Comparison of ENCODE assay signal across 14 cellular contexts in the genomic region with DNA sequence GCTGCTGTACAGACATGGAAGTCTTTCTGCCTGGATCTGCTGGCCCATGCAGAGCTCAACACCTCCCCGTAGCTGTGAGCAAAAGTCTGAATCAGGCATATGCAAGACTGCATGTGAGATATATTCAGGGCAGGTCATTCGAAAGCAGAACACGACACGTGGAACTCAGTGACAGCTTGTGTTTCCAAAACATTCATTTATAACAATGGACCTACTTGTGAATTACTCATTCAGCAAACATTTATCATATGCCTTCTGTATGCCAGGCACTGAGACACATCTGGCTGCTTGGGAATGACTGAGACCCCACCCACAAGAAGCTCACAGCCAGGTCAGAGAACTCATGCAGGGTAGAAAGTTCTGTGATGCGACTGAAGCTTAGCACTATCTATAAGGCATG. TPM values are rescaled to one million over a fixed set of nuclear protein-coding genes. Genes with fewer than 3 reads are reported as not detected.
DNase-seq lines count a peak whose midpoint lies in the region; ATAC-seq, FAIRE-seq and TF ChIP-seq lines count a peak whose summit lies in the region.
"Not testable (repeated sequence)": the region's sequence is repeated elsewhere in the genome, so short reads cannot be mapped to it uniquely, and the experiment has no call there.
"Had no signal": no experiment of that assay in that cellular context is flagged by ENCODE, and none has a peak within 500 bp of the region (broad histone marks: within the 10 kb centered on the region; RNA-seq: fewer than 3 reads in every experiment).

No MANE protein-coding gene starts in this region.

- FAIRE-seq in A549 (lab: Jason Lieb, UNC): not testable (repeated sequence)

- not testable (repeated sequence) for H3K27ac ChIP-seq in A549; PC-3 (ENCODE audit: low read length); RWPE2 (ENCODE audit: poor library complexity, severe bottlenecking); foreskin keratinocyte

- TF ChIP-seq RAD21 in A549 (conservative IDR thresholded peaks at IDR 0.05 in 1 of 2, IDR thresholded peaks at IDR 0.05 in 1 of 2): not testable (repeated sequence)

- not testable (repeated sequence) for H3F3A ChIP-seq in PC-3 (ENCODE audit: low read length, unreplicated experiment)

- not testable (repeated sequence) for H2AFZ ChIP-seq in PC-3 (ENCODE audit: low read length)

- intact Hi-C loops in PC-3 (cut with micrococcal nuclease); mucosa of descending colon (cut with DNase I, micrococcal nuclease): not testable (repeated sequence)

- not testable (repeated sequence) for H3K4me1 ChIP-seq in A549; PC-3 (ENCODE audit: insufficient read depth, low read length); RWPE2 (ENCODE audit: insufficient read depth, poor library complexity, severe bottlenecking); foreskin keratinocyte; mucosa of descending colon (ENCODE audit: low read depth)

- not testable (repeated sequence) for H3K4me2 ChIP-seq in A549; PC-3 (ENCODE audit: low read length)

- POLR2A ChIA-PET in A549 (lab: Yijun Ruan, JAX); PC-3 (lab: Charles Lee; ENCODE audit: unreplicated experiment): not testable (repeated sequence)

- H4K20me1 ChIP-seq in PC-3 (ENCODE audit: low read length): not testable (repeated sequence)

- not testable (repeated sequence) for H3K4me3 ChIP-seq in A549; PC-3 (ENCODE audit: low read length); RWPE2 (ENCODE audit: severe bottlenecking); mucosa of descending colon

- BruUV-seq in PC-3 (replicated peaks; lab: Mats Ljungman, UMichigan): not testable (repeated sequence)

- not testable (repeated sequence) for DNase-seq in A549 (ENCODE audit: low read depth in 1 of 2, low spot score in 1 of 2); PC-3; RWPE2 (ENCODE audit: low spot score); foreskin keratinocyte; mucosa of descending colon

- peak; percentile 75 to 85 for ATAC-seq in A549
- ATAC-seq in PC-3: peak; percentile 85
- peak; percentile 95 for ATAC-seq in RWPE2 (ENCODE audit: low read depth)
- ATAC-seq in foreskin keratinocyte: peak; percentile 84
- ATAC-seq in mucosa of descending colon: peak; percentile 74

- not testable (repeated sequence) for H3K9me3 ChIP-seq in A549; PC-3 (ENCODE audit: low read length); RWPE2 (ENCODE audit: severe bottlenecking); mucosa of descending colon

- H3K79me2 ChIP-seq in PC-3 (ENCODE audit: low read length): not testable (repeated sequence)

- not testable (repeated sequence) for TF ChIP-seq EP300 in A549 (IDR thresholded peaks at IDR 0.05)

- TF ChIP-seq CTCF in A549 (IDR thresholded peaks at IDR 0.05); PC-3 (conservative IDR thresholded peaks at IDR 0.05; ENCODE audit: low read depth, low read length); RWPE2 (IDR thresholded peaks at IDR 0.05; ENCODE audit: poor library complexity, severe bottlenecking); foreskin keratinocyte (conservative IDR thresholded peaks at IDR 0.05); mucosa of descending colon (IDR thresholded peaks at IDR 0.05): not testable (repeated sequence)

- H3K36me3 ChIP-seq in PC-3 (ENCODE audit: low read depth, low read length); RWPE2 (ENCODE audit: low read depth); mucosa of descending colon (ENCODE audit: low read depth): not testable (repeated sequence)

- not testable (repeated sequence) for TF ChIP-seq POLR2A in A549 (IDR thresholded peaks at IDR 0.05; ENCODE audit: low read length)

- not testable (repeated sequence) for H3K9ac ChIP-seq in PC-3 (ENCODE audit: low read length)

- H3K9me2 ChIP-seq in PC-3 (replicated peaks; ENCODE audit: low read length): not testable (repeated sequence)

- not testable (repeated sequence) for H3K27me3 ChIP-seq in PC-3 (ENCODE audit: low read length); RWPE2 (ENCODE audit: insufficient read depth, poor library complexity, severe bottlenecking); foreskin keratinocyte

- WGBS in A549 (ENCODE audit: missing lambda C conversion rate): no CpG with 5 or more reads among the region's 5 CpGs

- CTCF ChIA-PET in A549 (lab: Yijun Ruan, JAX); PC-3 (lab: Charles Lee): not testable (repeated sequence)

RNA-seq across cellular contexts. Expression of gene NPY4R2, which starts 46.2 kb away (rescaled TPM):
- 30.0 and 36.4 TPM in 2 replicates for polyA plus RNA-seq in A549 (2011; rRNA removed)
- polyA plus RNA-seq in A549 (2012; cell fraction: cytosol; rRNA removed): 79.5 and 109 TPM in 2 replicates
- polyA plus RNA-seq in A549 (2012; cell fraction: nucleus; rRNA removed): 166 and 256 TPM in 2 replicates
- 31.1 to 37.8 TPM (median 33.1 TPM) in 3 replicates for polyA plus RNA-seq in A549 (2017; fragmentation: RNase III; extraction: RNeasy Plus Mini Kit Qiagen cat#74134 plus additional on column Dnase treatment)
- polyA minus RNA-seq in A549 (2011; rRNA and poly(A)+ RNA removed): 101 and 106 TPM in 2 replicates
- total RNA-seq in PC-3 (2014; rRNA removed): not detected in 2 replicates
- not detected in 2 replicates for total RNA-seq in foreskin keratinocyte
- polyA plus RNA-seq in foreskin keratinocyte: not detected in 2 replicates
- total RNA-seq in mucosa of descending colon: 10 to 100 TPM in 2 of 3 donors, 1 to 10 TPM in 1; 4.4 to 22.8 (median 18.9) TPM
- total RNA-seq: A172; A673; CD4-positive, alpha-beta memory T cell; CD4-positive, CD25-positive, alpha-beta regulatory T cell; CD8-positive, alpha-beta memory T cell; Daoy; G401; GM12878 had no signal
- polyA plus RNA-seq: CD14-positive monocyte; CD4-positive, alpha-beta memory T cell; CD4-positive, CD25-positive, alpha-beta regulatory T cell; CD8-positive, alpha-beta memory T cell; GM12878 had no signal
